18 cellular contexts compared by ENCODE assay signal in the genomic region with DNA sequence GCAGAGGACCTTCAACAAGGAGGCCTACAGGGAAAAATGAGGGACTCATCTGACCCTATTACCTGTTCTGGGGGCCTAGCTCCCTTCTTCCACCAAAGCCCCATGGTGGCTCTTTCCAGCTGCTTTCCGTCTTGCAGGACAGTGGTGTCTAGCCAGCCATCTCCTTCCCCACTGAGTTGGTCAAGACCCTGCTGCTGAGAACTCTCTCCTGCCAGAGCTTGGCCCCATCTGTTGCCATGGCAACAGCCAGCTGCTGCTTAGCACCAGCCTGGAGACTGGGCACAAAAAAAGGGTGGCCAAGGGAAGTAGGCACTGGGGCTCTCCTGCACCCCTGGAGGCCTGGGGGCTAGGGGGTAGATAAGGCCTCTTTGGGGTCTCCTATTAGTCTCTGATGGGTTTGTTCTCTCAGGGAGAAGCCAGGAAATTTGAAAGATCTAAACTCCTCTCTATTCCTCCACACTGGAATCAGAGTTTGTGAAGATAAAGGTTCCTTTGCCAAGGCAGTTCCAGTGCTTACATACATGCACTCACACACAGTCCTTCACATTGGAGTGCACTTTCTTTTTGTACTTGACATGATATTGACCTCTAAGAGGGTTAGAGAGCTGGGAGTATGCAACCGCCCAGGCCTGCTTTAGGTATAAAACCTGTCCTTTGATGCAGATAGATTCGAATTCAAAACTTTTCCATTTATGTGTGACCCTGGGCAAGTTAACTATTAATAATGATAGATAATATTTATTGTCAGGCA. TPM values are rescaled to one million over a fixed set of nuclear protein-coding genes. Genes with fewer than 3 reads are reported as not detected.
DNase-seq lines count a peak whose midpoint lies in the region; ATAC-seq and TF ChIP-seq lines count a peak whose summit lies in the region.
"Had no signal": no experiment of that assay in that cellular context is flagged by ENCODE, and none has a peak within 500 bp of the region (broad histone marks: within the 10 kb centered on the region; RNA-seq: fewer than 3 reads in every experiment).

No MANE protein-coding gene starts in this region.

- no peaks in the 10 kb centered on the region for H3K27me3 ChIP-seq in neural progenitor cell

- TF ChIP-seq CTCF in neural progenitor cell (IDR thresholded peaks at IDR 0.05): no peak

- H2AFZ ChIP-seq in neural progenitor cell (replicated peaks): no peak overlapping the region

- peaks cover 8% of the 10 kb centered on the region for H3K27me3 Mint-ChIP-seq in neural progenitor cell (ENCODE audit: insufficient read depth, low read depth)
- peaks cover 4% of the 10 kb centered on the region for H3K27me3 Mint-ChIP-seq in activated CD4-positive, alpha-beta T cell treated with anti-CD3 and anti-CD28 coated beads, Interleukin-2, amount 10 ng/mL, durations not matched to agents 24 days and 14 days
- H3K27me3 Mint-ChIP-seq: CD8-positive, alpha-beta memory T cell had no signal

- peak; percentile 80 for DNase-seq in DMS53 (lab: John Stamatoyannopoulos, UW)
- DNase-seq in DMS53 treated with DMSO at 0.1 percent for 48 hours (lab: John Stamatoyannopoulos, UW; ENCODE audit: unreplicated experiment): no peak
- DNase-seq in NAMALWA (ENCODE audit: low spot score): peak; percentile 48
- DNase-seq in SK-N-DZ (ENCODE audit: low spot score): peak; percentile 61
- peak; percentile 87 for DNase-seq in neural progenitor cell (ENCODE audit: low spot score)
- no peak for DNase-seq in activated CD4-positive, alpha-beta T cell treated with anti-CD3 and anti-CD28 coated beads, Interleukin-2, amount 10 ng/mL, durations not matched to agents 24 days and 14 days
- DNase-seq: 8988T; activated naive CD4-positive, alpha-beta T cell; CD8-positive, alpha-beta memory T cell; HCEC 1CT; stimulated activated CD4-positive, alpha-beta T cell treated with anti-CD3 and anti-CD28 coated beads, Interleukin-4, amount 100 ng/mL, for 4 hours; stimulated activated naive CD4-positive, alpha-beta T cell had no signal

- H3K4me3 Mint-ChIP-seq in neural progenitor cell: peak overlapping the region; percentile 73
- H3K4me3 Mint-ChIP-seq in activated CD4-positive, alpha-beta T cell treated with anti-CD3 and anti-CD28 coated beads, Interleukin-2, amount 10 ng/mL, durations not matched to agents 24 days and 14 days: no peak overlapping the region
- H3K4me3 Mint-ChIP-seq: CD8-positive, alpha-beta memory T cell; neural crest cell had no signal

- ATAC-seq in HG02970 (IDR thresholded peaks at IDR 0.05; ENCODE audit: low FRiP score, unreplicated experiment): no peak
- no peak for ATAC-seq in HG03159 (IDR thresholded peaks at IDR 0.05; ENCODE audit: unreplicated experiment)
- ATAC-seq: sciatic nerve had no signal

- peaks cover 10% of the 10 kb centered on the region for H3K4me1 ChIP-seq in neural progenitor cell

- H3K4me2 ChIP-seq in neural progenitor cell: no peak overlapping the region

- H3K27ac Mint-ChIP-seq in neural progenitor cell: peak overlapping the region; percentile 67
- no peak overlapping the region for H3K27ac Mint-ChIP-seq in activated CD4-positive, alpha-beta T cell treated with anti-CD3 and anti-CD28 coated beads, Interleukin-2, amount 10 ng/mL, durations not matched to agents 24 days and 14 days

- H3K4me1 Mint-ChIP-seq in neural progenitor cell: peaks cover 27% of the 10 kb centered on the region
- H3K4me1 Mint-ChIP-seq in activated CD4-positive, alpha-beta T cell treated with anti-CD3 and anti-CD28 coated beads, Interleukin-2, amount 10 ng/mL, durations not matched to agents 24 days and 14 days: peaks cover 1% of the 10 kb centered on the region
- H3K4me1 Mint-ChIP-seq: CD8-positive, alpha-beta memory T cell had no signal

- no peaks in the 10 kb centered on the region for H3F3A ChIP-seq in neural progenitor cell (ENCODE audit: low read depth)

- H3K9me3 Mint-ChIP-seq in neural progenitor cell: peaks cover 5% of the 10 kb centered on the region
- H3K9me3 Mint-ChIP-seq in activated CD4-positive, alpha-beta T cell treated with anti-CD3 and anti-CD28 coated beads, Interleukin-2, amount 10 ng/mL, durations not matched to agents 24 days and 14 days: no peaks in the 10 kb centered on the region
- H3K9me3 Mint-ChIP-seq: CD8-positive, alpha-beta memory T cell; neural crest cell had no signal

- no peaks in the 10 kb centered on the region for H3K9me3 ChIP-seq in neural progenitor cell (ENCODE audit: low read depth)

- no peak overlapping the region for H3K27ac ChIP-seq in neural progenitor cell
- H3K27ac ChIP-seq: VCaP had no signal

- no peaks in the 10 kb centered on the region for H3K36me3 ChIP-seq in neural progenitor cell

- peaks cover 5% of the 10 kb centered on the region for H3K79me2 ChIP-seq in neural progenitor cell (ENCODE audit: low read depth)

- peaks cover 15% of the 10 kb centered on the region for H4K20me1 ChIP-seq in neural progenitor cell (ENCODE audit: low read depth)

- no peak overlapping the region for H3K4me3 ChIP-seq in neural progenitor cell

- peaks cover 6% of the 10 kb centered on the region for H3K36me3 Mint-ChIP-seq in neural progenitor cell
- H3K36me3 Mint-ChIP-seq in activated CD4-positive, alpha-beta T cell treated with anti-CD3 and anti-CD28 coated beads, Interleukin-2, amount 10 ng/mL, durations not matched to agents 24 days and 14 days (ENCODE audit: low read depth): no peaks in the 10 kb centered on the region

- no peak overlapping the region for H3K9ac ChIP-seq in neural progenitor cell

- intact Hi-C loops in activated CD4-positive, alpha-beta T cell treated with anti-CD3 and anti-CD28 coated beads, Interleukin-2, amount 10 ng/mL, durations not matched to agents 24 days and 14 days (cut with micrococcal nuclease): no loop called here

RNA-seq across cellular contexts. Expression of a gene that starts 15.8 kb away (rescaled TPM):
- 19.2 and 19.5 TPM in 2 replicates for polyA plus RNA-seq in SK-N-DZ (2014; cell fraction: cytosol; rRNA removed)
- 9.0 and 10.4 TPM in 2 replicates for polyA plus RNA-seq in SK-N-DZ (2014; cell fraction: nucleus; rRNA removed)
- 34.5 and 52.7 TPM in 2 replicates for total RNA-seq in neural progenitor cell (ENCODE audit: low replicate concordance)
- total RNA-seq in activated CD4-positive, alpha-beta T cell treated with anti-CD3 and anti-CD28 coated beads, Interleukin-2, amount 10 ng/mL, durations not matched to agents 24 days and 14 days: 5.4 and 6.2 TPM in 2 replicates

RNA-seq across cellular contexts. Expression of a gene that starts 28.1 kb away (rescaled TPM):
- 26.7 and 28.1 TPM in 2 replicates for polyA plus RNA-seq in SK-N-DZ (2014; cell fraction: cytosol; rRNA removed)
- 57.3 and 65.9 TPM in 2 replicates for polyA plus RNA-seq in SK-N-DZ (2014; cell fraction: nucleus; rRNA removed)
- 46.0 and 114 TPM in 2 replicates for total RNA-seq in neural progenitor cell (ENCODE audit: low replicate concordance)
- total RNA-seq in activated CD4-positive, alpha-beta T cell treated with anti-CD3 and anti-CD28 coated beads, Interleukin-2, amount 10 ng/mL, durations not matched to agents 24 days and 14 days: 0.28 and 0.37 TPM in 2 replicates
- total RNA-seq: MCF 10A had no signal
- polyA plus RNA-seq: CD8-positive, alpha-beta memory T cell had no signal

Comparison
In these comparisons a context has a peak if more than half of its experiments do, and no peak if none do; other contexts are left out.
1. DNase-seq: peak in DMS53 (single experiment), NAMALWA (single experiment), SK-N-DZ (single experiment) and neural progenitor cell (single experiment); none in DMS53 treated with DMSO at 0.1 percent for 48 hours (single experiment) and activated CD4-positive, alpha-beta T cell treated with anti-CD3 and anti-CD28 coated beads, Interleukin-2, amount 10 ng/mL, durations not matched to agents 24 days and 14 days (single experiment).
2. RNA of a gene that starts 28.1 kb away (total RNA-seq): 46.0 to 114 TPM in neural progenitor cell; 0.28 to 0.37 TPM in activated CD4-positive, alpha-beta T cell treated with anti-CD3 and anti-CD28 coated beads, Interleukin-2, amount 10 ng/mL, durations not matched to agents 24 days and 14 days; every median in the first group is over 10 times any median in the second.